2 cellular contexts compared by ENCODE assay signal in genomic region chr22:22123118-22123959, GRCh38.
TF ChIP-seq lines count a peak whose summit lies in the region.

No MANE protein-coding gene starts in this region.

TF ChIP-seq in H1, 55 proteins besides CTCF, POLR2A, EP300 and RAD21:
- TF ChIP-seq SP2 (IDR thresholded peaks at IDR 0.05; ENCODE audit: low read length) (no peak), ASH2L (IDR thresholded peaks at IDR 0.05; ENCODE audit: low read length) (no peak), ATF3 (IDR thresholded peaks at IDR 0.05; ENCODE audit: insufficient read depth, low read depth, low read length) (no peak), RBBP5 (IDR thresholded peaks at IDR 0.05; ENCODE audit: borderline replicate concordance, low read depth, low read length) (no peak), CHD1 (IDR thresholded peaks at IDR 0.05; ENCODE audit: low read depth, low read length) (no peak), RFX5 (IDR thresholded peaks at IDR 0.05; ENCODE audit: borderline replicate concordance, low read depth, low read length) (no peak), CBX5 (IDR thresholded peaks at IDR 0.05; ENCODE audit: low read depth, low read length) (no peak), USF2 (IDR thresholded peaks at IDR 0.05; ENCODE audit: low read length) (no peak), NRF1 (IDR thresholded peaks at IDR 0.05; ENCODE audit: low read depth, low read length) (no peak), SIN3A (conservative IDR thresholded peaks at IDR 0.05 in 1 of 2, IDR thresholded peaks at IDR 0.05 in 1 of 2; ENCODE audit: low read depth in 1 of 2, low read length in 2 of 2) (no peak), GABPA (IDR thresholded peaks at IDR 0.05; ENCODE audit: borderline replicate concordance, insufficient read depth, low read length) (no peak)

TF ChIP-seq in SK-N-SH, 30 proteins besides CTCF, POLR2A, EP300 and RAD21:
- TF ChIP-seq MEF2A (IDR thresholded peaks at IDR 0.05; ENCODE audit: borderline replicate concordance, low read depth) (no peak), SIN3A (IDR thresholded peaks at IDR 0.05; ENCODE audit: borderline replicate concordance, low read depth, low read length) (no peak), FOXJ3 (CRISPR knock-in tag; IDR thresholded peaks at IDR 0.05) (no peak), TCF12 (IDR thresholded peaks at IDR 0.05) (no peak), SMC3 (IDR thresholded peaks at IDR 0.05; ENCODE audit: low read depth, low read length) (no peak), RFX5 (IDR thresholded peaks at IDR 0.05; ENCODE audit: low read length) (no peak), GATA2 (CRISPR knock-in tag; IDR thresholded peaks at IDR 0.05) (no peak), IRF3 (IDR thresholded peaks at IDR 0.05; ENCODE audit: low read depth, low read length) (no peak), YY1 (IDR thresholded peaks at IDR 0.05; ENCODE audit: low read depth) (no peak), POLR2AphosphoS5 (IDR thresholded peaks at IDR 0.05; ENCODE audit: low read depth, low read length) (no peak), USF1 (IDR thresholded peaks at IDR 0.05; ENCODE audit: borderline replicate concordance, low read depth) (no peak), MAX (IDR thresholded peaks at IDR 0.05; ENCODE audit: low read depth) (no peak), GABPA (IDR thresholded peaks at IDR 0.05; ENCODE audit: low read depth) (no peak), EZH2phosphoT487 (IDR thresholded peaks at IDR 0.05; ENCODE audit: borderline replicate concordance, low read depth) (no peak)
